ENCODE assay signal across 12 cellular contexts in genomic region chr18:76952747-76953146, GRCh38.
"Had no signal": no experiment of that assay in that cellular context is flagged by ENCODE, and none has a peak within 500 bp of the region (broad histone marks: within the 10 kb centered on the region; RNA-seq: fewer than 3 reads in every experiment).

No MANE protein-coding gene starts in this region.

- H3K9me3 Mint-ChIP-seq: activated CD4-positive, alpha-beta memory T cell treated with anti-CD3 and anti-CD28 coated beads for 36 hours; activated naive CD8-positive, alpha-beta T cell treated with anti-CD3 and anti-CD28 coated beads, Interleukin-2, amount 10 ng/mL, durations not matched to agents 7 days and 5 days; memory B cell; natural killer cell treated with Interleukin-12 subunit alpha and Interleukin-12 subunit beta and Interleukin-15 and Interleukin-18, amount 100 ng/mL, for 72 hours; stimulated activated naive CD8-positive, alpha-beta T cell treated with anti-CD3 and anti-CD28 coated beads, Interleukin-15, amount 100 ng/mL, for 72 hours had no signal

- H3K4me3 Mint-ChIP-seq: activated CD4-positive, alpha-beta memory T cell treated with anti-CD3 and anti-CD28 coated beads for 36 hours; activated naive CD8-positive, alpha-beta T cell treated with anti-CD3 and anti-CD28 coated beads, Interleukin-2, amount 10 ng/mL, durations not matched to agents 7 days and 5 days; memory B cell; natural killer cell treated with Interleukin-12 subunit alpha and Interleukin-12 subunit beta and Interleukin-15 and Interleukin-18, amount 100 ng/mL, for 72 hours; stimulated activated naive CD8-positive, alpha-beta T cell treated with anti-CD3 and anti-CD28 coated beads, Interleukin-15, amount 100 ng/mL, for 72 hours had no signal

- DNase-seq: activated CD4-positive, alpha-beta memory T cell treated with anti-CD3 and anti-CD28 coated beads for 36 hours; activated naive CD8-positive, alpha-beta T cell treated with anti-CD3 and anti-CD28 coated beads, Interleukin-2, amount 10 ng/mL, durations not matched to agents 7 days and 5 days; esophagus squamous epithelium; foreskin fibroblast; left colon; stimulated activated CD4-positive, alpha-beta T cell treated with anti-CD3 and anti-CD28 coated beads, Interleukin-4, amount 100 ng/mL, for 1 hour; stimulated activated CD8-positive, alpha-beta memory T cell treated with anti-CD3 and anti-CD28 coated beads, Interleukin-4, amount 100 ng/mL, for 48 hours; stimulated activated naive CD8-positive, alpha-beta T cell treated with anti-CD3 and anti-CD28 coated beads, Interleukin-15, amount 100 ng/mL, for 72 hours; T-helper 9 cell had no signal

- H3K27ac Mint-ChIP-seq: activated CD4-positive, alpha-beta memory T cell treated with anti-CD3 and anti-CD28 coated beads for 36 hours; activated naive CD8-positive, alpha-beta T cell treated with anti-CD3 and anti-CD28 coated beads, Interleukin-2, amount 10 ng/mL, durations not matched to agents 7 days and 5 days; memory B cell; natural killer cell treated with Interleukin-12 subunit alpha and Interleukin-12 subunit beta and Interleukin-15 and Interleukin-18, amount 100 ng/mL, for 72 hours; stimulated activated naive CD8-positive, alpha-beta T cell treated with anti-CD3 and anti-CD28 coated beads, Interleukin-15, amount 100 ng/mL, for 72 hours had no signal

- H3K27me3 ChIP-seq: cardiac muscle cell, esophagus squamous epithelium had no signal

- ATAC-seq: natural killer cell treated with Interleukin-12 subunit alpha and Interleukin-12 subunit beta and Interleukin-15 and Interleukin-18, amount 100 ng/mL, for 72 hours; stimulated activated naive CD8-positive, alpha-beta T cell treated with anti-CD3 and anti-CD28 coated beads, Interleukin-15, amount 100 ng/mL, for 72 hours had no signal

- H3K9me3 ChIP-seq: esophagus squamous epithelium had no signal

- H3K4me3 ChIP-seq: cardiac muscle cell had no signal

- H3K27ac ChIP-seq: cardiac muscle cell had no signal

- H3K27me3 Mint-ChIP-seq: activated CD4-positive, alpha-beta memory T cell treated with anti-CD3 and anti-CD28 coated beads for 36 hours; activated naive CD8-positive, alpha-beta T cell treated with anti-CD3 and anti-CD28 coated beads, Interleukin-2, amount 10 ng/mL, durations not matched to agents 7 days and 5 days; memory B cell; natural killer cell treated with Interleukin-12 subunit alpha and Interleukin-12 subunit beta and Interleukin-15 and Interleukin-18, amount 100 ng/mL, for 72 hours; stimulated activated naive CD8-positive, alpha-beta T cell treated with anti-CD3 and anti-CD28 coated beads, Interleukin-15, amount 100 ng/mL, for 72 hours had no signal
